1 cellular context compared by ENCODE assay signal in genomic region chr2:26345554-26346453, GRCh38.
A peak's percentile ranks its signal among the peaks of the same experiment; 100 is the strongest.
TF ChIP-seq lines count a peak whose summit lies in the region.

SELENOI (plus strand) TSS chr2:26346143; CDS start chr2:26346233, 90 bp downstream.

TF ChIP-seq in H1, 55 proteins besides CTCF, POLR2A, EP300 and RAD21 (continued from another document):
- TF ChIP-seq CHD7 (IDR thresholded peaks at IDR 0.05; ENCODE audit: insufficient replicate concordance, low read length) (no peak), GTF2F1 (IDR thresholded peaks at IDR 0.05; ENCODE audit: borderline replicate concordance, low read depth, low read length) (no peak), HDAC2 (IDR thresholded peaks at IDR 0.05; ENCODE audit: borderline replicate concordance in 1 of 2, low read depth in 2 of 2, low read length in 2 of 2) (peak; percentile 56 to 72; a peak in 1 of 4 replicates), EGR1 (IDR thresholded peaks at IDR 0.05; ENCODE audit: borderline replicate concordance, low read depth, low read length) (no peak), NRF1 (IDR thresholded peaks at IDR 0.05; ENCODE audit: low read depth, low read length) (peak; percentile 98), PHF8 (conservative IDR thresholded peaks at IDR 0.05; ENCODE audit: low read depth, low read length) (peak; percentile 82), FOSL1 (IDR thresholded peaks at IDR 0.05; ENCODE audit: insufficient read depth, low read depth, low read length) (no peak), CHD1 (IDR thresholded peaks at IDR 0.05; ENCODE audit: low read depth, low read length) (no peak), CTBP2 (IDR thresholded peaks at IDR 0.05; ENCODE audit: borderline replicate concordance, insufficient read depth, insufficient read length, low read length) (no peak), JUN (IDR thresholded peaks at IDR 0.05; ENCODE audit: low read depth, low read length) (no peak), NANOG (IDR thresholded peaks at IDR 0.05; ENCODE audit: insufficient read depth, low read depth, low read length, poor library complexity, severe bottlenecking) (peak; percentile 28), CBX8 (IDR thresholded peaks at IDR 0.05; ENCODE audit: borderline replicate concordance, low read depth, low read length) (no peak), HDAC6 (IDR thresholded peaks at IDR 0.05; ENCODE audit: low read depth, low read length) (no peak), RXRA (IDR thresholded peaks at IDR 0.05; ENCODE audit: insufficient read depth, low read depth, low read length) (no peak), MAX (IDR thresholded peaks at IDR 0.05) (no peak), TAF7 (optimal IDR thresholded peaks at IDR 0.05; ENCODE audit: borderline replicate concordance, low read depth, low read length) (peak; percentile 84), BRCA1 (IDR thresholded peaks at IDR 0.05; ENCODE audit: low read depth, low read length) (no peak), BACH1 (IDR thresholded peaks at IDR 0.05; ENCODE audit: low read length) (0 out of 2 replicates have a peak, but pooled peaks have one; percentile 30), SIN3A (conservative IDR thresholded peaks at IDR 0.05 in 1 of 2, IDR thresholded peaks at IDR 0.05 in 1 of 2; ENCODE audit: low read depth in 1 of 2, low read length in 2 of 2) (peak in 1 of 2 experiments; percentile 55; a peak in 2 of 4 replicates), SP1 (IDR thresholded peaks at IDR 0.05; ENCODE audit: low read depth, low read length) (peak; percentile 98), ASH2L (IDR thresholded peaks at IDR 0.05; ENCODE audit: low read length) (peak; percentile 91), YY1 (IDR thresholded peaks at IDR 0.05; ENCODE audit: low read depth, low read length) (no peak), GABPA (IDR thresholded peaks at IDR 0.05; ENCODE audit: borderline replicate concordance, insufficient read depth, low read length) (no peak), KDM1A (IDR thresholded peaks at IDR 0.05; ENCODE audit: borderline replicate concordance, low read length) (no peak), EZH2 (IDR thresholded peaks at IDR 0.05; ENCODE audit: low read depth, low read length, severe bottlenecking) (no peak), POLR2AphosphoS5 (IDR thresholded peaks at IDR 0.05; ENCODE audit: low read depth, low read length) (peak; percentile 86), CHD2 (IDR thresholded peaks at IDR 0.05; ENCODE audit: low read length) (peak; percentile 88), USF2 (IDR thresholded peaks at IDR 0.05; ENCODE audit: low read length) (no peak), KDM5A (IDR thresholded peaks at IDR 0.05; ENCODE audit: low read length) (peak; percentile 30; the same call in 1 of the 2 replicates), ATF2 (IDR thresholded peaks at IDR 0.05; ENCODE audit: low read length) (no peak), SP2 (IDR thresholded peaks at IDR 0.05; ENCODE audit: low read length) (peak; percentile 71), SAP30 (IDR thresholded peaks at IDR 0.05; ENCODE audit: insufficient read depth, insufficient replicate concordance, low read length) (no peak), TEAD4 (IDR thresholded peaks at IDR 0.05; ENCODE audit: low read depth, low read length) (no peak), SIX5 (IDR thresholded peaks at IDR 0.05; ENCODE audit: low read depth, low read length) (no peak), POU5F1 (IDR thresholded peaks at IDR 0.05; ENCODE audit: low read depth, low read length) (no peak), RFX5 (IDR thresholded peaks at IDR 0.05; ENCODE audit: borderline replicate concordance, low read depth, low read length) (no peak), ZNF274 (IDR thresholded peaks at IDR 0.05; ENCODE audit: borderline replicate concordance, extremely low read depth, low read length) (no peak)
